In genomic region chr10:64059884-64060283, GRCh38 we compare ENCODE assay signal across 35 cellular contexts.
"Had no signal": no experiment of that assay in that cellular context is flagged by ENCODE, and none has a peak within 500 bp of the region (broad histone marks: within the 10 kb centered on the region; RNA-seq: fewer than 3 reads in every experiment).

No MANE protein-coding gene starts in this region.

- H3K36me3 ChIP-seq: ascending aorta, breast epithelium, cardiac muscle cell, esophagus muscularis mucosa, gastrocnemius medialis, heart left ventricle, WERI-Rb-1 had no signal

- ATAC-seq: activated CD4-positive, alpha-beta T cell treated with anti-CD3 and anti-CD28 coated beads for 36 hours; activated CD8-positive, alpha-beta memory T cell treated with anti-CD3 and anti-CD28 coated beads, Interleukin-2, amount 10 ng/mL, durations not matched to agents 7 days and 5 days; activated CD8-positive, alpha-beta T cell treated with anti-CD3 and anti-CD28 coated beads, Interleukin-2, amount 10 ng/mL, durations not matched to agents 7 days and 5 days; activated naive CD4-positive, alpha-beta T cell treated with anti-CD3 and anti-CD28 coated beads, Interleukin-2, amount 50 U/mL, for 72 hours; foreskin keratinocyte; gastrocnemius medialis; heart left ventricle; T-helper 17 cell had no signal

- DNase-seq: activated CD4-positive, alpha-beta memory T cell treated with anti-CD3 and anti-CD28 coated beads for 36 hours; activated CD4-positive, alpha-beta T cell treated with anti-CD3 and anti-CD28 coated beads for 36 hours; activated CD4-positive, alpha-beta T cell treated with anti-CD3 and anti-CD28 coated beads, Interleukin-2, amount 10 ng/mL, durations not matched to agents 24 days and 14 days; activated CD4-positive, CD25-positive, alpha-beta regulatory T cell; activated CD4-positive, CD25-positive, alpha-beta regulatory T cell treated with anti-CD3 and anti-CD28 coated beads, Interleukin-2, amount 50 U/mL, for 72 hours; activated CD8-positive, alpha-beta memory T cell treated with anti-CD3 and anti-CD28 coated beads, Interleukin-2, amount 10 ng/mL, durations not matched to agents 7 days and 5 days; activated CD8-positive, alpha-beta memory T cell treated with anti-CD3 and anti-CD28 coated beads, Interleukin-2, amount 50 U/mL, for 4 hours; activated CD8-positive, alpha-beta T cell treated with anti-CD3 and anti-CD28 coated beads, Interleukin-2, amount 10 ng/mL, durations not matched to agents 7 days and 5 days; activated gamma-delta T cell; activated naive CD4-positive, alpha-beta T cell; activated naive CD4-positive, alpha-beta T cell treated with anti-CD3 and anti-CD28 coated beads, Interleukin-2, amount 10 ng/mL, durations not matched to agents 7 days and 5 days; activated naive CD8-positive, alpha-beta T cell treated with anti-CD3 and anti-CD28 coated beads, Interleukin-2, amount 10 ng/mL, durations not matched to agents 7 days and 5 days; activated T-cell treated with anti-CD3 and anti-CD28 coated beads, Interleukin-2, amount 50 U/mL, for 1 hour; activated T-cell treated with anti-CD3 and anti-CD28 coated beads, Interleukin-2, amount 50 U/mL, for 48 hours; dorsolateral prefrontal cortex; effector memory CD4-positive, alpha-beta T cell; erythroblast; foreskin keratinocyte; gastrocnemius medialis; glutamatergic neuron; heart left ventricle; T-helper 1 cell; T-helper 17 cell; T1000; WERI-Rb-1 had no signal

- H3K9me3 Mint-ChIP-seq: activated CD4-positive, alpha-beta memory T cell treated with anti-CD3 and anti-CD28 coated beads for 36 hours; activated CD4-positive, alpha-beta T cell treated with anti-CD3 and anti-CD28 coated beads, Interleukin-2, amount 10 ng/mL, durations not matched to agents 24 days and 14 days; activated naive CD4-positive, alpha-beta T cell treated with anti-CD3 and anti-CD28 coated beads, Interleukin-2, amount 10 ng/mL, durations not matched to agents 7 days and 5 days; activated naive CD4-positive, alpha-beta T cell treated with anti-CD3 and anti-CD28 coated beads, Interleukin-2, amount 50 U/mL, for 72 hours; activated naive CD8-positive, alpha-beta T cell treated with anti-CD3 and anti-CD28 coated beads, Interleukin-2, amount 10 ng/mL, durations not matched to agents 7 days and 5 days; brain; central memory CD8-positive, alpha-beta T cell; dendritic cell treated with granulocyte-macrophage colony-stimulating factor and Interleukin-4, amounts not matched to agents 40 ng/mL and 50 ng/mL, for 4 days; T-helper 2 cell treated with Interferon-gamma antibody and Interleukin-4, amounts not matched to agents 5 μg/mL and 100 μg/mL, for 36 hours had no signal

- H3K4me1 ChIP-seq: ascending aorta, breast epithelium, esophagus muscularis mucosa, foreskin keratinocyte, gastrocnemius medialis, heart left ventricle had no signal

- H3K4me1 Mint-ChIP-seq: activated CD4-positive, alpha-beta T cell treated with anti-CD3 and anti-CD28 coated beads for 36 hours; activated CD4-positive, alpha-beta T cell treated with anti-CD3 and anti-CD28 coated beads, Interleukin-2, amount 10 ng/mL, durations not matched to agents 24 days and 14 days; activated CD8-positive, alpha-beta memory T cell treated with anti-CD3 and anti-CD28 coated beads, Interleukin-2, amount 10 ng/mL, durations not matched to agents 7 days and 5 days; activated naive CD4-positive, alpha-beta T cell treated with anti-CD3 and anti-CD28 coated beads, Interleukin-2, amount 10 ng/mL, durations not matched to agents 7 days and 5 days; activated naive CD8-positive, alpha-beta T cell treated with anti-CD3 and anti-CD28 coated beads, Interleukin-2, amount 10 ng/mL, durations not matched to agents 7 days and 5 days; brain; central memory CD8-positive, alpha-beta T cell; T-helper 17 cell had no signal

- H3K27me3 Mint-ChIP-seq: activated naive CD4-positive, alpha-beta T cell treated with anti-CD3 and anti-CD28 coated beads, Interleukin-2, amount 10 ng/mL, durations not matched to agents 7 days and 5 days; central memory CD8-positive, alpha-beta T cell; dendritic cell treated with granulocyte-macrophage colony-stimulating factor and Interleukin-4, amounts not matched to agents 40 ng/mL and 50 ng/mL, for 4 days had no signal

- H3K4me3 Mint-ChIP-seq: activated CD4-positive, alpha-beta memory T cell treated with anti-CD3 and anti-CD28 coated beads for 36 hours; activated CD4-positive, alpha-beta T cell treated with anti-CD3 and anti-CD28 coated beads for 36 hours; activated CD4-positive, alpha-beta T cell treated with anti-CD3 and anti-CD28 coated beads, Interleukin-2, amount 10 ng/mL, durations not matched to agents 24 days and 14 days; activated CD8-positive, alpha-beta memory T cell treated with anti-CD3 and anti-CD28 coated beads, Interleukin-2, amount 10 ng/mL, durations not matched to agents 7 days and 5 days; activated CD8-positive, alpha-beta T cell treated with anti-CD3 and anti-CD28 coated beads, Interleukin-2, amount 10 ng/mL, durations not matched to agents 7 days and 5 days; activated naive CD4-positive, alpha-beta T cell treated with anti-CD3 and anti-CD28 coated beads, Interleukin-2, amount 10 ng/mL, durations not matched to agents 7 days and 5 days; activated naive CD8-positive, alpha-beta T cell treated with anti-CD3 and anti-CD28 coated beads, Interleukin-2, amount 10 ng/mL, durations not matched to agents 7 days and 5 days; brain; central memory CD8-positive, alpha-beta T cell; dendritic cell treated with granulocyte-macrophage colony-stimulating factor and Interleukin-4, amounts not matched to agents 40 ng/mL and 50 ng/mL, for 4 days; T-helper 17 cell; T-helper 2 cell treated with Interferon-gamma antibody and Interleukin-4, amounts not matched to agents 5 μg/mL and 100 μg/mL, for 36 hours had no signal

- H3K27ac Mint-ChIP-seq: activated CD4-positive, alpha-beta memory T cell treated with anti-CD3 and anti-CD28 coated beads for 36 hours; activated CD4-positive, alpha-beta T cell treated with anti-CD3 and anti-CD28 coated beads for 36 hours; activated CD4-positive, alpha-beta T cell treated with anti-CD3 and anti-CD28 coated beads, Interleukin-2, amount 10 ng/mL, durations not matched to agents 24 days and 14 days; activated CD8-positive, alpha-beta memory T cell treated with anti-CD3 and anti-CD28 coated beads, Interleukin-2, amount 10 ng/mL, durations not matched to agents 7 days and 5 days; activated CD8-positive, alpha-beta T cell treated with anti-CD3 and anti-CD28 coated beads, Interleukin-2, amount 10 ng/mL, durations not matched to agents 7 days and 5 days; activated naive CD4-positive, alpha-beta T cell treated with anti-CD3 and anti-CD28 coated beads, Interleukin-2, amount 10 ng/mL, durations not matched to agents 7 days and 5 days; activated naive CD4-positive, alpha-beta T cell treated with anti-CD3 and anti-CD28 coated beads, Interleukin-2, amount 50 U/mL, for 72 hours; activated naive CD8-positive, alpha-beta T cell treated with anti-CD3 and anti-CD28 coated beads, Interleukin-2, amount 10 ng/mL, durations not matched to agents 7 days and 5 days; brain; dendritic cell treated with granulocyte-macrophage colony-stimulating factor and Interleukin-4, amounts not matched to agents 40 ng/mL and 50 ng/mL, for 4 days; T-helper 17 cell; T-helper 2 cell treated with Interferon-gamma antibody and Interleukin-4, amounts not matched to agents 5 μg/mL and 100 μg/mL, for 36 hours had no signal

- H3K36me3 Mint-ChIP-seq: activated CD4-positive, alpha-beta memory T cell treated with anti-CD3 and anti-CD28 coated beads for 36 hours; activated CD8-positive, alpha-beta memory T cell treated with anti-CD3 and anti-CD28 coated beads, Interleukin-2, amount 10 ng/mL, durations not matched to agents 7 days and 5 days; activated naive CD4-positive, alpha-beta T cell treated with anti-CD3 and anti-CD28 coated beads, Interleukin-2, amount 10 ng/mL, durations not matched to agents 7 days and 5 days; activated naive CD4-positive, alpha-beta T cell treated with anti-CD3 and anti-CD28 coated beads, Interleukin-2, amount 50 U/mL, for 72 hours; activated naive CD8-positive, alpha-beta T cell treated with anti-CD3 and anti-CD28 coated beads, Interleukin-2, amount 10 ng/mL, durations not matched to agents 7 days and 5 days; brain had no signal

- H3K27ac ChIP-seq: ascending aorta, breast epithelium, cardiac muscle cell, coronary artery, esophagus muscularis mucosa, foreskin keratinocyte, gastrocnemius medialis, heart left ventricle, WERI-Rb-1 had no signal

- H3K9me3 ChIP-seq: ascending aorta, breast epithelium, esophagus muscularis mucosa, gastrocnemius medialis, heart left ventricle had no signal

- H3K4me3 ChIP-seq: ascending aorta, breast epithelium, cardiac muscle cell, coronary artery, esophagus muscularis mucosa, gastrocnemius medialis, heart left ventricle had no signal

- H3K27me3 ChIP-seq: ascending aorta, breast epithelium, cardiac muscle cell, dorsolateral prefrontal cortex, esophagus muscularis mucosa, foreskin keratinocyte, gastrocnemius medialis, heart left ventricle had no signal
